In genomic region chr16:29757950-29758466, GRCh38 we compare ENCODE assay signal across 15 cellular contexts. TPM values are rescaled to one million over a fixed set of nuclear protein-coding genes. Genes with fewer than 3 reads are reported as not detected.
DNase-seq lines count a peak whose midpoint lies in the region; ATAC-seq and TF ChIP-seq lines count a peak whose summit lies in the region.
"Had no signal": no experiment of that assay in that cellular context is flagged by ENCODE, and none has a peak within 500 bp of the region (broad histone marks: within the 10 kb centered on the region; RNA-seq: fewer than 3 reads in every experiment).

No MANE protein-coding gene starts in this region.

- H3K9ac ChIP-seq in NT2/D1 (ENCODE audit: insufficient read length, low read depth) (no peak overlapping the region), parathyroid adenoma (no peak overlapping the region)

- WGBS in gastroesophageal sphincter (ENCODE audit: low coverage in 1 of 2), 2 donors = 71 to 100% methylated on average over 2 to 6 of the region's 6 CpGs

- H3K4me3 ChIP-seq in NT2/D1 (ENCODE audit: insufficient read length, low read depth) = no peak overlapping the region
- H3K4me3 ChIP-seq in parathyroid adenoma (ENCODE audit: low read depth, low read length) = no peak overlapping the region
- no peak overlapping the region for H3K4me3 ChIP-seq in gastroesophageal sphincter
- H3K4me3 ChIP-seq: tibial artery had no signal

- TF ChIP-seq EP300 in gastroesophageal sphincter (IDR thresholded peaks at IDR 0.05) = no peak

- DNase-seq in GF-D8 (lab: John Stamatoyannopoulos, UW) = peak; percentile 19
- peak; percentile 25 for DNase-seq in NT2/D1 (ENCODE audit: low read depth, low spot score)
- DNase-seq in left cardiac atrium = peak; percentile 28
- DNase-seq: activated T-cell treated with anti-CD3 and anti-CD28 coated beads, Interleukin-2, amount 50 U/mL, for 4 hours; caudate nucleus; head of caudate nucleus; NCI-H1417; PC-3; stimulated activated CD4-positive, alpha-beta T cell treated with anti-CD3 and anti-CD28 coated beads, Interleukin-4, amount 100 ng/mL, for 1 hour; tibial artery had no signal

- H3K36me3 ChIP-seq in NT2/D1 (ENCODE audit: insufficient read depth, insufficient read length, low read length) = no peaks in the 10 kb centered on the region
- H3K36me3 ChIP-seq in parathyroid adenoma (ENCODE audit: control insufficient read depth, insufficient read depth, low read length) = no peaks in the 10 kb centered on the region
- no peaks in the 10 kb centered on the region for H3K36me3 ChIP-seq in gastroesophageal sphincter
- H3K36me3 ChIP-seq: tibial artery had no signal

- peaks cover 5% of the 10 kb centered on the region for H3K4me1 ChIP-seq in NT2/D1 (ENCODE audit: insufficient read depth, insufficient read length)
- H3K4me1 ChIP-seq in parathyroid adenoma = peaks cover 30% of the 10 kb centered on the region
- H3K4me1 ChIP-seq in gastroesophageal sphincter = no peaks in the 10 kb centered on the region
- H3K4me1 ChIP-seq: tibial artery had no signal

- no peak overlapping the region for H3K4me2 ChIP-seq in parathyroid adenoma (ENCODE audit: low read length)

- H3K9me3 ChIP-seq in NT2/D1 (ENCODE audit: insufficient read depth, low read length) (no peaks in the 10 kb centered on the region), parathyroid adenoma (ENCODE audit: control insufficient read depth, low read length) (no peaks in the 10 kb centered on the region), gastroesophageal sphincter (no peaks in the 10 kb centered on the region)
- H3K9me3 ChIP-seq: tibial artery had no signal

- H3K27ac ChIP-seq in parathyroid adenoma = peak overlapping the region; percentile 63
- no peak overlapping the region for H3K27ac ChIP-seq in gastroesophageal sphincter
- H3K27ac ChIP-seq: tibial artery had no signal

- intact Hi-C loops in left cardiac atrium (cut with DNase I) = no loop called here

- no peak for TF ChIP-seq CTCF in parathyroid adenoma (IDR thresholded peaks at IDR 0.05)
- no peak for TF ChIP-seq CTCF in gastroesophageal sphincter (IDR thresholded peaks at IDR 0.05)

- H3K79me2 ChIP-seq in parathyroid adenoma = no peaks in the 10 kb centered on the region

- H3K27me3 ChIP-seq in NT2/D1 (ENCODE audit: insufficient read depth, insufficient read length) (no peaks in the 10 kb centered on the region), parathyroid adenoma (ENCODE audit: control insufficient read depth, insufficient read depth, low read length) (no peaks in the 10 kb centered on the region), gastroesophageal sphincter (no peaks in the 10 kb centered on the region)
- H3K27me3 ChIP-seq: tibial artery had no signal

- ATAC-seq in left cardiac atrium (peak; percentile 86 to 90), GM19395 (IDR thresholded peaks at IDR 0.05; ENCODE audit: unreplicated experiment) (no peak), HG03135 (IDR thresholded peaks at IDR 0.05; ENCODE audit: unreplicated experiment) (no peak), HG03280 (IDR thresholded peaks at IDR 0.05; ENCODE audit: unreplicated experiment) (no peak), gastroesophageal sphincter (no peak)
- ATAC-seq: activated T-cell treated with anti-CD3 and anti-CD28 coated beads, Interleukin-2, amount 50 U/mL, for 4 hours; PC-3 had no signal

- TF ChIP-seq POLR2A in gastroesophageal sphincter (IDR thresholded peaks at IDR 0.05) = no peak

- H2AFZ ChIP-seq in parathyroid adenoma = peak overlapping the region; percentile 74

RNA-seq across cellular contexts. Expression of gene C16orf54, which starts 12.2 kb away (rescaled TPM):
- total RNA-seq in left cardiac atrium (1 to 10 TPM; 1.3 to 1.7 TPM), gastroesophageal sphincter (1 to 10 TPM in 2 of 4 donors, under 1 TPM in 2; 0.32 to 2.7 (median 1.3) TPM)
- total RNA-seq: PC-3 had no signal

RNA-seq across cellular contexts. Expression of gene ZG16, which starts 20.0 kb away (rescaled TPM):
- not detected for total RNA-seq in left cardiac atrium
- not detected for total RNA-seq in gastroesophageal sphincter
- total RNA-seq: PC-3 had no signal

RNA-seq across cellular contexts. Expression of gene KIF22, which starts 32.5 kb away (rescaled TPM):
- total RNA-seq in left cardiac atrium (10 to 100 TPM; 22.1 to 30.1 TPM), gastroesophageal sphincter (10 to 100 TPM in 3 of 4 donors, 1 to 10 TPM in 1; 9.4 to 17.3 (median 12.8) TPM)

RNA-seq across cellular contexts. Expression of gene MAZ, which starts 48.3 kb away (rescaled TPM):
- total RNA-seq in left cardiac atrium (10 to 100 TPM; 84.8 to 96.7 TPM), gastroesophageal sphincter (100 to 1,000 TPM in 3 of 4 donors, 10 to 100 TPM in 1; 86.3 to 212 (median 116) TPM)

RNA-seq across cellular contexts. Expression of gene PRRT2, which starts 54.0 kb away (rescaled TPM):
- total RNA-seq in left cardiac atrium = 1 to 10 TPM; 2.2 to 3.0 TPM
- 10 to 100 TPM in 1 of 4 donors, 1 to 10 TPM in 3; 4.2 to 13.5 (median 6.0) TPM for total RNA-seq in gastroesophageal sphincter

Comparison
In these comparisons a context has a peak if more than half of its experiments do, and no peak if none do; other contexts are left out.
1. ATAC-seq: peak in left cardiac atrium (2 of 2); none in GM19395 (single experiment), HG03135 (single experiment), HG03280 (single experiment) and gastroesophageal sphincter (single experiment).
2. Peak in every context shown above with its lines, with median percentiles within 50 percentile points of each other: DNase-seq.